ENCODE assay signal across 8 cellular contexts in genomic region chr4:82372874-82373815, GRCh38. TPM values are rescaled to one million over a fixed set of nuclear protein-coding genes. Genes with fewer than 3 reads are reported as not detected.
A peak's percentile ranks its signal among the peaks of the same experiment; 100 is the strongest.
DNase-seq lines count a peak whose midpoint lies in the region; ATAC-seq and TF ChIP-seq lines count a peak whose summit lies in the region.

No MANE protein-coding gene starts in this region.

- no peaks in the 10 kb centered on the region for H3K27me3 Mint-ChIP-seq in activated CD4-positive, alpha-beta memory T cell treated with anti-CD3 and anti-CD28 coated beads, Interleukin-2, amount 10 ng/mL, durations not matched to agents 7 days and 5 days
- H3K27me3 Mint-ChIP-seq in memory B cell, result no peaks in the 10 kb centered on the region

- H3K9me3 Mint-ChIP-seq in activated CD4-positive, alpha-beta memory T cell treated with anti-CD3 and anti-CD28 coated beads, Interleukin-2, amount 10 ng/mL, durations not matched to agents 7 days and 5 days, result no peaks in the 10 kb centered on the region
- no peaks in the 10 kb centered on the region for H3K9me3 Mint-ChIP-seq in memory B cell

- CTCF ChIA-PET in BJ (lab: Yijun Ruan, JAX), result interaction anchor here (0.5 to 1.4 kb wide), 2 partner anchors 10 to 56 kb away, joined by 3 read pairs; no protein-coding TSS in a partner anchor
- CTCF ChIA-PET in activated CD4-positive, alpha-beta memory T cell treated with anti-CD3 and anti-CD28 coated beads, Interleukin-2, amount 10 ng/mL, durations not matched to agents 7 days and 5 days (lab: Charles Lee), result interaction anchor here (0.6 to 4.8 kb wide), 9 partner anchors 13 to 1083 kb away, joined by 3 to 39 read pairs (median 8); partner anchors contain the start of genes HELQ, HNRNPDL and MRPS18C

- H3K27me3 ChIP-seq in BJ (ENCODE audit: control insufficient read depth, insufficient read depth, low read length), result no peaks in the 10 kb centered on the region

- no peak for TF ChIP-seq CTCF in BJ (IDR thresholded peaks at IDR 0.05; ENCODE audit: insufficient read depth, low read depth, low read length)

- H3K4me3 Mint-ChIP-seq in activated CD4-positive, alpha-beta memory T cell treated with anti-CD3 and anti-CD28 coated beads, Interleukin-2, amount 10 ng/mL, durations not matched to agents 7 days and 5 days, result peak overlapping the region; percentile 95
- H3K4me3 Mint-ChIP-seq in memory B cell, result peak overlapping the region; percentile 88

- ATAC-seq in GM19324 (IDR thresholded peaks at IDR 0.05; ENCODE audit: low FRiP score, unreplicated experiment), result peak; percentile 33
- ATAC-seq in HG03457 (IDR thresholded peaks at IDR 0.05; ENCODE audit: unreplicated experiment), result peak; percentile 10
- ATAC-seq in memory B cell (ENCODE audit: low read depth), result peak; percentile 41

- H3K4me3 ChIP-seq in BJ (ENCODE audit: low read depth, low read length), result peak overlapping the region; percentile 85

- H3K27ac Mint-ChIP-seq in activated CD4-positive, alpha-beta memory T cell treated with anti-CD3 and anti-CD28 coated beads, Interleukin-2, amount 10 ng/mL, durations not matched to agents 7 days and 5 days, result peak overlapping the region; percentile 96
- peak overlapping the region; percentile 96 for H3K27ac Mint-ChIP-seq in memory B cell

- peaks cover 49% of the 10 kb centered on the region for H3K4me1 Mint-ChIP-seq in activated CD4-positive, alpha-beta memory T cell treated with anti-CD3 and anti-CD28 coated beads, Interleukin-2, amount 10 ng/mL, durations not matched to agents 7 days and 5 days
- H3K4me1 Mint-ChIP-seq in memory B cell, result peaks cover 29% of the 10 kb centered on the region

- DNase-seq in BJ (ENCODE audit: low read depth), result no peak
- DNase-seq in NCI-H774 (lab: John Stamatoyannopoulos, UW), result peak; percentile 6
- DNase-seq in activated CD4-positive, alpha-beta memory T cell treated with anti-CD3 and anti-CD28 coated beads, Interleukin-2, amount 10 ng/mL, durations not matched to agents 7 days and 5 days, result peak; percentile 79
- DNase-seq in effector CD4-positive, alpha-beta T cell, result peak; percentile 55
- DNase-seq in memory B cell (ENCODE audit: low spot score in 2 of 2), result peak in 1 of 2 donors; percentile 40
- DNase-seq in stimulated activated CD8-positive, alpha-beta memory T cell treated with anti-CD3 and anti-CD28 coated beads, Interleukin-12 subunit alpha, Interleukin-12 subunit beta, amount 100 ng/mL, for 1 hour (ENCODE audit: low read depth), result peak; percentile 42

- peaks cover 69% of the 10 kb centered on the region for H3K36me3 Mint-ChIP-seq in activated CD4-positive, alpha-beta memory T cell treated with anti-CD3 and anti-CD28 coated beads, Interleukin-2, amount 10 ng/mL, durations not matched to agents 7 days and 5 days (ENCODE audit: low read depth)
- peaks cover 10% of the 10 kb centered on the region for H3K36me3 Mint-ChIP-seq in memory B cell

- H3K36me3 ChIP-seq in BJ (ENCODE audit: control insufficient read depth, insufficient read depth, low read length), result no peaks in the 10 kb centered on the region

- POLR2A ChIA-PET in BJ (lab: Charles Lee), result interaction anchor here (0.6 kb wide), 1 partner anchor 425 kb away, joined by 4 read pairs; the partner anchor contains the start of gene SCD5
- POLR2A ChIA-PET in activated CD4-positive, alpha-beta memory T cell treated with anti-CD3 and anti-CD28 coated beads, Interleukin-2, amount 10 ng/mL, durations not matched to agents 7 days and 5 days (lab: Charles Lee), result interaction anchor here (0.6 to 12.4 kb wide), 25 partner anchors 9 to 901 kb away, joined by 3 to 313 read pairs (median 5); partner anchors contain the start of genes ENOPH1, HNRNPDL and RASGEF1B

RNA-seq across cellular contexts. Expression of gene HNRNPD, which starts 0.6 kb away (rescaled TPM):
- polyA plus RNA-seq in BJ (2011; rRNA removed), result 40.5 and 41.1 TPM in 2 replicates
- 6.8 and 18.4 TPM in 2 replicates for polyA minus RNA-seq in BJ (2011; rRNA and poly(A)+ RNA removed)
- 100 to 1,000 TPM; 355 to 366 TPM for total RNA-seq in activated CD4-positive, alpha-beta memory T cell treated with anti-CD3 and anti-CD28 coated beads, Interleukin-2, amount 10 ng/mL, durations not matched to agents 7 days and 5 days

RNA-seq across cellular contexts. Expression of gene HNRNPDL, which starts 57.1 kb away (rescaled TPM):
- polyA plus RNA-seq in BJ (2011; rRNA removed), result 74.1 and 154 TPM in 2 replicates
- polyA minus RNA-seq in BJ (2011; rRNA and poly(A)+ RNA removed), result 16.2 and 24.2 TPM in 2 replicates
- 100 to 1,000 TPM; 291 to 295 TPM for total RNA-seq in activated CD4-positive, alpha-beta memory T cell treated with anti-CD3 and anti-CD28 coated beads, Interleukin-2, amount 10 ng/mL, durations not matched to agents 7 days and 5 days

RNA-seq across cellular contexts. Expression of gene ENOPH1, which starts 57.2 kb away (rescaled TPM):
- 6.2 and 8.6 TPM in 2 replicates for polyA plus RNA-seq in BJ (2011; rRNA removed)
- 3.5 and 4.2 TPM in 2 replicates for polyA minus RNA-seq in BJ (2011; rRNA and poly(A)+ RNA removed)
- total RNA-seq in activated CD4-positive, alpha-beta memory T cell treated with anti-CD3 and anti-CD28 coated beads, Interleukin-2, amount 10 ng/mL, durations not matched to agents 7 days and 5 days, result 10 to 100 TPM; 35.4 to 36.1 TPM
